Comparison of ENCODE assay signal across 11 cellular contexts in the genomic region with DNA sequence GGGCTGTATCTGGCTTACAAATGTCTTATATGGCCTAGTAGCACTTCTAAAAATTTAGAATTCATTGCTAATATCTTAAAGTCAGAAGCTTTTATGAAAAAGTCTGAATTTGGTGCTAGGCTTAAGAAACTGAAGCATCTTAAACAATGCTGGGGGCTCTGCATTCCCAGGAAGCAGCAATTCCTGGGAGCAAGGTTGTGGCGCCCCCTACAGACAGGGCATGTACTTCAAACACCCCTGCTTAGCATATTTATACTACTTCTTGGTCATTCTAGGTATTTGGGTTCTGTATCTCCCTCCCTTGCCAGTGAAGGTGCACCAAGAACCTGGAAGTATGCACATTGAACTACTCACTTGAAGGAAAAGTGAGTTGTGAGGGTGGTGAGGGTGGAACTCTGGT.
DNase-seq lines count a peak whose midpoint lies in the region; TF ChIP-seq lines count a peak whose summit lies in the region.
"Had no signal": no experiment of that assay in that cellular context is flagged by ENCODE, and none has a peak within 500 bp of the region (broad histone marks: within the 10 kb centered on the region; RNA-seq: fewer than 3 reads in every experiment).

No MANE protein-coding gene starts in this region.

- no peaks in the 10 kb centered on the region for H3K9me3 ChIP-seq in H9 (ENCODE audit: control insufficient read depth, low read depth, low read length)
- H3K9me3 ChIP-seq: gastroesophageal sphincter, prostate gland had no signal

- no peak overlapping the region for H3T11ph ChIP-seq in H9 (ENCODE audit: low read length)

- no peak overlapping the region for H2BK120ac ChIP-seq in H9 (ENCODE audit: low read depth, low read length, poor library complexity, severe bottlenecking)

- H3K56ac ChIP-seq in H9 (ENCODE audit: insufficient read length, low read depth, low read length) = no peak overlapping the region

- H3K27ac Mint-ChIP-seq in H9 = no peak overlapping the region

- H3K4me2 ChIP-seq in H9 (ENCODE audit: insufficient read depth, insufficient read length, low read length) = no peak overlapping the region

- H3K79me1 ChIP-seq in H9 (ENCODE audit: insufficient read depth, low read depth, low read length, poor library complexity, severe bottlenecking) = no peaks in the 10 kb centered on the region

- peaks cover 15 to 31% of the 10 kb centered on the region in 2 experiments for H3K4me1 Mint-ChIP-seq in H9

- H3K27me3 ChIP-seq in H9 (ENCODE audit: insufficient read depth, low read length) = no peaks in the 10 kb centered on the region
- H3K27me3 ChIP-seq in kidney epithelial cell (ENCODE audit: control insufficient read depth, insufficient read depth, low read length) = no peaks in the 10 kb centered on the region
- H3K27me3 ChIP-seq: gastroesophageal sphincter had no signal

- H4K91ac ChIP-seq in H9 (ENCODE audit: insufficient read length, low read depth, low read length) = no peak overlapping the region

- H3K9me3 Mint-ChIP-seq in H9 = peaks cover 0 to 7% of the 10 kb centered on the region in 2 experiments; a peak in 2 of 5 replicates

- H3K4me1 ChIP-seq in H9 (ENCODE audit: insufficient read depth, low read length) = 0 out of 2 replicates have a peak, but pooled peaks cover 1% of the 10 kb centered on the region
- H3K4me1 ChIP-seq: gastroesophageal sphincter, prostate gland had no signal

- no peak overlapping the region for H2AK5ac ChIP-seq in H9 (ENCODE audit: insufficient read length, low read length)

- no peak overlapping the region for H2BK12ac ChIP-seq in H9 (ENCODE audit: insufficient read length, low read depth, low read length)

- TF ChIP-seq CTCF in H9 (conservative IDR thresholded peaks at IDR 0.05) (peak; percentile 77), kidney epithelial cell (IDR thresholded peaks at IDR 0.05; ENCODE audit: insufficient read depth, low read length, poor library complexity, severe bottlenecking) (peak; percentile 27)

- H3K4me3 ChIP-seq in kidney epithelial cell (ENCODE audit: low read depth, low read length) = no peak overlapping the region
- H3K4me3 ChIP-seq: gastroesophageal sphincter, prostate gland had no signal

- no peak overlapping the region for H2BK15ac ChIP-seq in H9 (ENCODE audit: low read depth, low read length)

- H3K27me3 Mint-ChIP-seq in H9 (ENCODE audit: low read depth) = no peaks in the 10 kb centered on the region; the same call in 1 of the 2 replicates

- no peak overlapping the region for H3K4me3 Mint-ChIP-seq in H9

- no peak overlapping the region for H3K14ac ChIP-seq in H9 (ENCODE audit: insufficient read depth, low read length)

- peak; percentile 6 for DNase-seq in EH (ENCODE audit: low read depth)
- DNase-seq in H9 = peak; percentile 32
- DNase-seq in SK-MEL-5 (ENCODE audit: low read depth, low spot score) = peak; percentile 5
- no peak for DNase-seq in kidney epithelial cell (ENCODE audit: low read depth)
- DNase-seq in NCI-H1092 (lab: John Stamatoyannopoulos, UW) = no peak
- no peak for DNase-seq in putamen (ENCODE audit: low spot score)
- no peak for DNase-seq in NK-92 (lab: John Stamatoyannopoulos, UW; ENCODE audit: unreplicated experiment)
- DNase-seq: GOT3; NK-92 treated with Interleukin-12 subunit alpha and Interleukin-12 subunit beta, amount 100 ng/mL, for 24 hours had no signal

- H3K23me2 ChIP-seq in H9 (ENCODE audit: insufficient read length, low read depth, low read length, poor library complexity, severe bottlenecking) = no peaks in the 10 kb centered on the region

- H2AFZ ChIP-seq in H9 (ENCODE audit: low read length) = no peak overlapping the region

- H4K8ac ChIP-seq in H9 (replicated peaks; ENCODE audit: insufficient read length, low read depth, low read length) = no peak overlapping the region

- WGBS in H9 (ENCODE audit: extremely low coverage, insufficient read length, low lambda C conversion rate) = no CpG with 5 or more reads among the region's 1 CpG

- no peaks in the 10 kb centered on the region for H3K79me2 ChIP-seq in H9 (ENCODE audit: insufficient read depth, low read length)

- H4K5ac ChIP-seq in H9 (ENCODE audit: insufficient read length, low read depth, low read length) = no peak overlapping the region

- H2BK20ac ChIP-seq in H9 (ENCODE audit: low read depth, low read length, poor library complexity, severe bottlenecking) = no peak overlapping the region

- H3K18ac ChIP-seq in H9 (ENCODE audit: insufficient read length, low read depth, low read length) = no peak overlapping the region

- no peak overlapping the region for H3K23ac ChIP-seq in H9 (ENCODE audit: insufficient read length, low read depth, low read length)

- no peak overlapping the region for H3K9ac ChIP-seq in H9 (ENCODE audit: extremely low read depth, insufficient read length, low read length)

- in situ Hi-C loops in SK-MEL-5 (cut with HindIII; ENCODE audit: low pct_unique_long_range_greater_than_20kb, low sequenced_read_pairs) = no loop called here

- H4K20me1 ChIP-seq in H9 (ENCODE audit: control insufficient read depth, insufficient read depth, insufficient read length) = no peaks in the 10 kb centered on the region

- H3K36me3 ChIP-seq in kidney epithelial cell (ENCODE audit: control insufficient read depth, insufficient read depth, low read length) = no peaks in the 10 kb centered on the region
- H3K36me3 ChIP-seq: gastroesophageal sphincter, prostate gland had no signal

- H3K4ac ChIP-seq in H9 (ENCODE audit: low read depth, low read length) = no peak overlapping the region

- H3K36me3 Mint-ChIP-seq in H9 (ENCODE audit: insufficient read depth in 1 of 3, low read depth in 3 of 3) = no peaks in the 10 kb centered on the region; a peak in 1 of 7 replicates

- H2BK5ac ChIP-seq in H9 (ENCODE audit: insufficient read length, low read length) = no peak overlapping the region

- H3K27ac ChIP-seq in H9 (ENCODE audit: insufficient read length, low read depth, low read length) = no peak overlapping the region
- H3K27ac ChIP-seq: gastroesophageal sphincter, prostate gland had no signal

Comparison
In these comparisons a context has a peak if more than half of its experiments do, and no peak if none do; other contexts are left out.
1. DNase-seq: peak in EH (single experiment), H9 (single experiment) and SK-MEL-5 (single experiment); none in kidney epithelial cell (single experiment), NCI-H1092 (single experiment), putamen (single experiment) and NK-92 (single experiment).